Comparison of ENCODE assay signal across 6 cellular contexts in the genomic region with DNA sequence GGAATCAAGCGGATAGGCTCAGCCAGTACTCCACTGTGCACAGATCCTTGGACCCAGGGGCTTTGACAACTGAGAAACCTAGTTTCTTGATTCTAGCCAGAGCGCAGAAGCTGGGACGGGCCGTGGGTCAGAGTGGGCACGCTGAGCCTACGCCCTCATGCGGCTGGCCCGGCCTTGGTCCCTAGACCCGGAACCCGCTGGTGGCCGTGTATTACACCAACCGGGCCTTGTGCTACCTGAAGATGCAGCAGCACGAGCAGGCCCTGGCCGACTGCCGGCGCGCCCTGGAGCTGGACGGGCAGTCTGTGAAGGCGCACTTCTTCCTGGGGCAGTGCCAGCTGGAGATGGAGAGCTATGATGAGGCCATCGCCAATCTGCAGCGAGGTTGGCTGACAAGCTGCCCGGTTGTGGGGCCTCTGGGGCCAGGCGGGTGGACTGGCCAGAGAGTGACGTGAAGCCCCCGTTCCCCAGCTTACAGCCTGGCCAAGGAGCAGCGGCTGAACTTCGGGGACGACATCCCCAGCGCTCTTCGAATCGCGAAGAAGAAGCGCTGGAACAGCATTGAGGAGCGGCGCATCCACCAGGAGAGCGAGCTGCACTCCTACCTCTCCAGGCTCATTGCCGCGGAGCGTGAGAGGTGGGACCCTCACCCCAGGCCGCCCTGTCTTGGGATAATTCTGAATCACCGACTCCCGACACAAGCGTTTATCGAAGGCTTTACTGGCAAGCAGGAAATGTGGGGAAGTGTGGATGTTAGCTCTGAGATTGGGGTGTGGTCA. TPM values are rescaled to one million over a fixed set of nuclear protein-coding genes. Genes with fewer than 3 reads are reported as not detected.
DNase-seq lines count a peak whose midpoint lies in the region; ATAC-seq and TF ChIP-seq lines count a peak whose summit lies in the region.

No MANE protein-coding gene starts in this region.

- H3K27me3 Mint-ChIP-seq in brain: peaks cover 3% of the 10 kb centered on the region
- H3K27me3 Mint-ChIP-seq in nephron (ENCODE audit: low read depth): no peaks in the 10 kb centered on the region

- TF ChIP-seq CTCF in AG04449 (IDR thresholded peaks at IDR 0.05; ENCODE audit: insufficient read depth, low read length, missing control alignments) (peak; percentile 29), brain (conservative IDR thresholded peaks at IDR 0.05) (no peak), nephron (IDR thresholded peaks at IDR 0.05; ENCODE audit: unreplicated experiment in 3 of 3) (no peak)

- POLR2A ChIA-PET in AG04449 (lab: Yijun Ruan, JAX): interaction anchor here (0.8 to 2.1 kb wide), 4 partner anchors 9 to 35 kb away, joined by 3 to 9 read pairs (median 3); partner anchors contain the start of genes WDR24 and WDR90

- peak overlapping the region; percentile 75 to 84 (median 83) for H3K4me3 Mint-ChIP-seq in brain
- peak overlapping the region; percentile 77 to 85 (median 83) for H3K4me3 Mint-ChIP-seq in nephron

- DNase-seq in AG04449 (ENCODE audit: low read depth, low spot score) (no peak), HUDEP-2 (lab: John Stamatoyannopoulos, UW; ENCODE audit: unreplicated experiment in 76 of 76) (peak in 67 of 76 experiments; percentile 19 to 79 (median 59)), posterior vena cava (ENCODE audit: low spot score) (no peak)

- H3K4me3 ChIP-seq in AG04449 (ENCODE audit: low read depth, low read length): peak overlapping the region; percentile 77

- ATAC-seq in GM18498 (IDR thresholded peaks at IDR 0.05; ENCODE audit: unreplicated experiment): no peak

- no peaks in the 10 kb centered on the region for H3K9me3 Mint-ChIP-seq in brain
- H3K9me3 Mint-ChIP-seq in nephron: no peaks in the 10 kb centered on the region

- peak overlapping the region in 3 of 5 experiments; percentile 31 to 73 (median 61) for H3K27ac Mint-ChIP-seq in brain
- no peak overlapping the region for H3K27ac Mint-ChIP-seq in nephron

- intact Hi-C loops in posterior vena cava (cut with DNase I): no loop called here

- H3K4me1 Mint-ChIP-seq in brain (peaks cover 31% of the 10 kb centered on the region), nephron (peaks cover 4% of the 10 kb centered on the region)

- H3K36me3 Mint-ChIP-seq in brain: peaks cover 14% of the 10 kb centered on the region
- H3K36me3 Mint-ChIP-seq in nephron (ENCODE audit: low read depth): no peaks in the 10 kb centered on the region

- CTCF ChIA-PET in AG04449 (lab: Yijun Ruan, JAX): interaction anchor here (0.8 to 3.2 kb wide), 5 partner anchors 10 to 290 kb away, joined by 3 to 21 read pairs (median 3); partner anchors contain the start of gene RHOT2

RNA-seq across cellular contexts. Expression of gene STUB1, which starts 0.9 kb away (rescaled TPM):
- 209 TPM for polyA plus RNA-seq in brain (ENCODE audit: insufficient read depth, low read depth, low replicate concordance)
- total RNA-seq in posterior vena cava: 10 to 100 TPM; 73.3 to 79.7 TPM

RNA-seq across cellular contexts. Expression of gene JMJD8, which starts 3.0 kb away (rescaled TPM):
- polyA plus RNA-seq in brain (ENCODE audit: insufficient read depth, low read depth, low replicate concordance): 69.1 TPM
- 10 to 100 TPM; 49.8 to 58.9 TPM for total RNA-seq in posterior vena cava

RNA-seq across cellular contexts. Expression of gene RHBDL1, which starts 5.7 kb away (rescaled TPM):
- 10.0 TPM for polyA plus RNA-seq in brain (ENCODE audit: insufficient read depth, low read depth, low replicate concordance)
- total RNA-seq in posterior vena cava: under 1 TPM; 0.71 to 0.79 TPM

RNA-seq across cellular contexts. Expression of gene WDR24, which starts 9.0 kb away (rescaled TPM):
- polyA plus RNA-seq in brain (ENCODE audit: insufficient read depth, low read depth, low replicate concordance): 24.5 TPM
- 1 to 10 TPM; 7.4 to 7.5 TPM for total RNA-seq in posterior vena cava

RNA-seq across cellular contexts. Expression of gene RHOT2, which starts 13.2 kb away (rescaled TPM):
- 65.6 TPM for polyA plus RNA-seq in brain (ENCODE audit: insufficient read depth, low read depth, low replicate concordance)
- total RNA-seq in posterior vena cava: 10 to 100 TPM; 57.5 to 65.1 TPM

Comparison
In these comparisons a context has a peak if more than half of its experiments do, and no peak if none do; other contexts are left out.
1. DNase-seq: peak in HUDEP-2 (67 of 76); none in AG04449 (single experiment) and posterior vena cava (single experiment).
2. H3K27ac Mint-ChIP-seq: peak in brain (3 of 5); none in nephron (0 of 3).